In the genomic region with DNA sequence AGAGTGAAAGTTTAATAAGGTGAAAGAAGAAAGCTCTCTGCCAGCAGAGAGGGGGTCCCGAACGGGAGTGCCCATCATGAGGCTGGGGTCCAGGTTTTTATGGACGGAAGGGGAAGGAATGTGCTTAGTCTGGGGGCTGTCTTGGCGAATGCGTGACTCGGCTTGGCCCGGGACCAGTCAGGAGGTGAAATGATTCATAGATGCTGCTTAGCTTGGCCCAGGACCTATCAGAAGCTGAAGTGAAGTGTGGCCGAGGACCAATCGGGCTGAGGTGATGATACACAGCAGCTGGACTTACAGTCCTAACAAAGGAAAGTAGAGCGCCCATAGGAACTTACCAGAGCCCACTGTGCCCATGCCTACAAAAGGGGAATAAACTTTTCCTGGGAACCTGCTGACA, we compare ENCODE assay signal across 9 cellular contexts.
"Had no signal": no experiment of that assay in that cellular context is flagged by ENCODE, and none has a peak within 500 bp of the region (broad histone marks: within the 10 kb centered on the region; RNA-seq: fewer than 3 reads in every experiment).

No MANE protein-coding gene starts in this region.

- H3K27me3 ChIP-seq: upper lobe of right lung had no signal

- ATAC-seq: activated T-cell treated with anti-CD3 and anti-CD28 coated beads, Interleukin-2, amount 50 U/mL, for 72 hours; natural killer cell; upper lobe of right lung had no signal

- H3K36me3 ChIP-seq: upper lobe of right lung had no signal

- DNase-seq: activated CD4-positive, alpha-beta memory T cell treated with anti-CD3 and anti-CD28 coated beads, Interleukin-2, amount 10 ng/mL, durations not matched to agents 7 days and 5 days; activated naive CD4-positive, alpha-beta T cell; activated T-cell treated with anti-CD3 and anti-CD28 coated beads, Interleukin-2, amount 50 U/mL, for 72 hours; immature natural killer cell; natural killer cell; occipital lobe; stimulated activated CD4-positive, alpha-beta T cell treated with anti-CD3 and anti-CD28 coated beads, Interleukin-4, amount 100 ng/mL, for 1 hour; stimulated activated CD8-positive, alpha-beta memory T cell treated with anti-CD3 and anti-CD28 coated beads, Interleukin-4, amount 100 ng/mL, for 48 hours; upper lobe of right lung had no signal

- H3K27ac ChIP-seq: upper lobe of right lung had no signal

- H3K4me3 ChIP-seq: upper lobe of right lung had no signal

- H3K9me3 ChIP-seq: upper lobe of right lung had no signal
